ENCODE assay signal across 8 cellular contexts in the genomic region with DNA sequence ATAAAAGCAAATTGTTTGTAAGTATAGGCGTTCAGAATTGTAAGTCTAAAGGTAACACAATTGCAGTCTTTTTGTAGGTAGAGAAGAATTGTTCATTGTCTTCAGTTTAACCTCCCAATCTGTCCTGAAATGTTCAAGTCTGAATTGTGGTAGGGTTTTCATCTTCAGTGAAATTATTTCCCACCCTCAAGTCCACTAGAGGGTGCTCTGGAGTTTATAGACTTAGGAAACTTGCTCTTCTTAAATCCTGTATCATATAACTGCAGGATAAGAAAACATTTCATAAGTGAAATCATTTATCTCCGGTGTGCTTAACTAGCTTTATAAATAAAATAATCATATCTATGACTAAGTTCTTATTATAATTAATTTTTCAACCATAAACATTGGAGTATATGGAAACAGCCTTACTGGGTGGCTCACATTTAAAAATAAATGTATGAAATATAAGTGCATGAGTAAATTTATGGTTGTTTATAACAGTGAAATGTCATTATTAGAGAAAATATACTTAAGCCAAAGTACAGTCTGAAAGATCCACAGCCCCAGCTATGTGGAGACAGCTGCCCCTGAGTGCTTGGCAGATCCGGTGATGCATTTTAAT.
DNase-seq lines count a peak whose midpoint lies in the region; ATAC-seq and TF ChIP-seq lines count a peak whose summit lies in the region.

No MANE protein-coding gene starts in this region.

- no peaks in the 10 kb centered on the region for H3K9me3 ChIP-seq in Loucy (ENCODE audit: insufficient read depth, low read depth, low read length)
- H3K9me3 ChIP-seq in SK-N-SH, result no peaks in the 10 kb centered on the region
- H3K9me3 ChIP-seq in esophagus squamous epithelium, result no peaks in the 10 kb centered on the region

- POLR2A ChIA-PET in SK-N-SH (lab: Yijun Ruan, JAX), result no interaction called here

- 29% methylated on average over 3 of the region's 3 CpGs for WGBS in SK-N-SH (ENCODE audit: low lambda C conversion rate)
- 36 to 46% methylated on average over 3 of the region's 3 CpGs for WGBS in esophagus squamous epithelium, 2 donors

- H3F3A ChIP-seq in Loucy (ENCODE audit: low read depth) (no peaks in the 10 kb centered on the region), SK-N-SH (replicated peaks; ENCODE audit: insufficient read depth) (peaks cover 55% of the 10 kb centered on the region)

- H3K4me2 ChIP-seq in Loucy (ENCODE audit: low read depth, low read length, poor library complexity, severe bottlenecking) (no peak overlapping the region), SK-N-SH (peak overlapping the region; percentile 73)

- H3K27ac ChIP-seq in SK-N-SH (ENCODE audit: low read depth in 2 of 2, low read length in 1 of 2) (peak overlapping the region; percentile 89 to 96), esophagus squamous epithelium (no peak overlapping the region)

- H2AFZ ChIP-seq in Loucy (ENCODE audit: low read length) (no peak overlapping the region), SK-N-SH (ENCODE audit: low read depth) (no peak overlapping the region)

- H3K36me3 ChIP-seq in Loucy (ENCODE audit: insufficient read depth, low read length) (peaks cover 33% of the 10 kb centered on the region; the same call in 1 of the 2 replicates), SK-N-SH (replicated peaks in 1 of 2; ENCODE audit: control insufficient read depth in 1 of 2, insufficient read depth in 2 of 2, low read length in 1 of 2) (peaks cover 21 to 31% of the 10 kb centered on the region in 2 experiments), esophagus squamous epithelium (peaks cover 0 to 57% (median 9%) of the 10 kb centered on the region in 3 donors)

- H3K4me1 ChIP-seq in Loucy (ENCODE audit: insufficient read depth, low read length, poor library complexity, severe bottlenecking) (peaks cover 16% of the 10 kb centered on the region), SK-N-SH (ENCODE audit: control insufficient read depth in 1 of 2, insufficient read depth in 2 of 2, low read depth in 1 of 2, low read length in 1 of 2) (peaks cover 53 to 55% of the 10 kb centered on the region in 2 experiments), esophagus squamous epithelium (peaks cover 0 to 10% (median 4%) of the 10 kb centered on the region in 3 donors)

- H3K79me2 ChIP-seq in Loucy (ENCODE audit: insufficient read depth, low read length) (no peaks in the 10 kb centered on the region), SK-N-SH (ENCODE audit: insufficient read depth) (peaks cover 45% of the 10 kb centered on the region; the same call in 1 of the 2 replicates)

- H3K9ac ChIP-seq in Loucy (ENCODE audit: low read depth, low read length, poor library complexity, severe bottlenecking) (no peak overlapping the region), SK-N-SH (peak overlapping the region; percentile 38)

- DNase-seq in NCI-H2107 treated with DMSO at 0.1 percent for 48 hours (lab: John Stamatoyannopoulos, UW; ENCODE audit: unreplicated experiment) (peak; percentile 45), NCI-H2107 (lab: John Stamatoyannopoulos, UW) (no peak), SK-N-SH (peak; percentile 56), esophagus squamous epithelium (lab: John Stamatoyannopoulos, UW) (no peak), omental fat pad (ENCODE audit: low spot score) (no peak)

- TF ChIP-seq POLR2A in esophagus squamous epithelium (IDR thresholded peaks at IDR 0.05), result no peak

- TF ChIP-seq CTCF in Loucy (conservative IDR thresholded peaks at IDR 0.05; ENCODE audit: low read length) (peak; percentile 79), SK-N-SH (IDR thresholded peaks at IDR 0.05) (peak; percentile 87), esophagus squamous epithelium (IDR thresholded peaks at IDR 0.05) (peak; percentile 27 to 61 (median 52)), omental fat pad (IDR thresholded peaks at IDR 0.05) (no peak)

- intact Hi-C loops in esophagus squamous epithelium (cut with DNase I), result loop anchor here (10.0 kb wide), 1 partner anchor 246 kb away; no protein-coding TSS in a partner anchor

- TF ChIP-seq EP300 in SK-N-SH (IDR thresholded peaks at IDR 0.05; ENCODE audit: borderline replicate concordance in 1 of 2, low read depth in 1 of 2, low read length in 1 of 2), result no peak

- TF ChIP-seq RAD21 in SK-N-SH (IDR thresholded peaks at IDR 0.05; ENCODE audit: low read length), result peak; percentile 83

- H3K4me3 ChIP-seq in Loucy (ENCODE audit: low read length, poor library complexity, severe bottlenecking) (no peak overlapping the region), SK-N-SH (ENCODE audit: low read depth in 2 of 2, low read length in 1 of 2) (no peak overlapping the region; a peak in 1 of 4 replicates), esophagus squamous epithelium (no peak overlapping the region)

- H3K27me3 ChIP-seq in Loucy (ENCODE audit: insufficient read depth, low read length, poor library complexity, severe bottlenecking) (no peaks in the 10 kb centered on the region), SK-N-SH (ENCODE audit: insufficient read depth) (no peaks in the 10 kb centered on the region), esophagus squamous epithelium (no peaks in the 10 kb centered on the region)

- H4K20me1 ChIP-seq in Loucy (ENCODE audit: insufficient read depth, low read length, poor library complexity, severe bottlenecking) (no peaks in the 10 kb centered on the region), SK-N-SH (ENCODE audit: insufficient read depth) (no peaks in the 10 kb centered on the region)

- H3K9me2 ChIP-seq in Loucy (replicated peaks; ENCODE audit: low read depth, low read length) (no peaks in the 10 kb centered on the region), SK-N-SH (no peaks in the 10 kb centered on the region)

- CTCF ChIA-PET in SK-N-SH (lab: Yijun Ruan, JAX), result interaction anchor here (0.7 to 8.2 kb wide), 30 partner anchors 11 to 304 kb away, joined by 3 to 100 read pairs (median 4); no protein-coding TSS in a partner anchor

- peak; percentile 38 for ATAC-seq in omental fat pad (ENCODE audit: low FRiP score)
- no peak for ATAC-seq in GM21786 (IDR thresholded peaks at IDR 0.05; ENCODE audit: unreplicated experiment)
- ATAC-seq in GM21515 (IDR thresholded peaks at IDR 0.05; ENCODE audit: unreplicated experiment), result no peak

TF ChIP-seq in SK-N-SH, 30 proteins besides CTCF, POLR2A, EP300 and RAD21:
- no peak for TF ChIP-seq RFX5 (IDR thresholded peaks at IDR 0.05; ENCODE audit: low read length)
- TF ChIP-seq SMC3 (IDR thresholded peaks at IDR 0.05; ENCODE audit: low read depth, low read length), result peak; percentile 63
TF ChIP-seq in SK-N-SH: peak in this region for 1.

Comparison
In these comparisons a context has a peak if more than half of its experiments do, and no peak if none do; other contexts are left out.
1. DNase-seq: peak in NCI-H2107 treated with DMSO at 0.1 percent for 48 hours (single experiment) and SK-N-SH (single experiment); none in NCI-H2107 (single experiment), esophagus squamous epithelium (single experiment) and omental fat pad (single experiment).
2. CTCF ChIP-seq: peak in Loucy (single experiment), SK-N-SH (single experiment) and esophagus squamous epithelium (6 of 6); none in omental fat pad (0 of 3).
3. H3K27ac ChIP-seq: peak in SK-N-SH (2 of 2); none in esophagus squamous epithelium (0 of 4).